In the genomic region with DNA sequence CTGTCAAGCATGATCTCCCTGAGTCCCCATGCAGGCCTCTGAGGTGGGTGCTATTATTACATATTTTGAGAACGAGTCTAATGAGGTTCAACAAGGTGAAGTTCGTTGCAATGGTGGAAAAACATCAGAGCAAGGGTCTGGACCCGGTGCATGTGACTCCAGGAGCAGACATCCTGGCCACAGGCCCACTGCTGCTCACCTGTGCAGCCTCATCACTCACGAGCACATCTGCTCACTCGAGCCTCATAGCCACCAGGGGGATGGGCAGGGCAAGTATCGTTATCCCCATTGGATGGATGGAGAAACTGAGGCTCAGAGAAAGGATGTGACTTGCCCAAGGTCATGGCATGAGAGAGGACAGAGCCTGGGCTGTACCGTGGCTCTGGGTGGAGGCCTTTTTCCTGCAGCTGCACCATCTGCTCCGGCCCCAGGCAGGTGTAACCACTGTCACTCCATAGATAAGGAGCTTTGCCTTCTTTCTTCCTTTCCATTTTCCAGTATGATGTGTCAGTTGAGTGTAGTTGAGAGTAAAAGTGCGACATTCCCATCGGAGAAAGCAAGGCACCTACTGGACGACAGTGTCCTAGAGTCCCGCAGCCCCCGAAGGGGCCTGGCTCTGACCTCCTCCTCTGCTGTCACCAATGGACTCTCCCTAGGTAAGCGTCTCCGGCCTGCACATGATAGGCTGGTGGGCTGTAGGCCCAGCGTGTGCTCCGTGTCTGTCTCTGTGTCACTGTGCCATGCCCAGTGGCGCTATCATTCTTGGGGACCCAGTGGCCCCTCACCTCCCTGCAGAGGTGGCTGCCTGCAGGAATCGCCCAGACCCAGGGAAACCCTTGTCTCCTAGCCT, we compare ENCODE assay signal across 19 cellular contexts.
DNase-seq lines count a peak whose midpoint lies in the region; ATAC-seq, FAIRE-seq and TF ChIP-seq lines count a peak whose summit lies in the region.
"Had no signal": no experiment of that assay in that cellular context is flagged by ENCODE, and none has a peak within 500 bp of the region (broad histone marks: within the 10 kb centered on the region; RNA-seq: fewer than 3 reads in every experiment).

No MANE protein-coding gene starts in this region.

- H3K36me3 Mint-ChIP-seq in H9 (ENCODE audit: insufficient read depth in 1 of 3, low read depth in 3 of 3), result peaks cover 0 to 2% (median 2%) of the 10 kb centered on the region in 3 experiments; a peak in 1 of 7 replicates

- H2BK12ac ChIP-seq in H9 (ENCODE audit: insufficient read length, low read depth, low read length), result no peak overlapping the region
- no peak overlapping the region for H2BK12ac ChIP-seq in H1 (ENCODE audit: low read depth, low read length)
- no peak overlapping the region for H2BK12ac ChIP-seq in neuronal stem cell (ENCODE audit: low read length)

- TF ChIP-seq EP300 in A549 (IDR thresholded peaks at IDR 0.05) (no peak), H1 (IDR thresholded peaks at IDR 0.05; ENCODE audit: borderline replicate concordance in 1 of 2, low read depth in 2 of 2, low read length in 2 of 2) (no peak)

- CTCF ChIA-PET in A549 (lab: Yijun Ruan, JAX) (interaction anchor here (1.0 to 24.1 kb wide), 10 partner anchors 8 to 255 kb away, joined by 3 to 381 read pairs (median 5); no protein-coding TSS in a partner anchor), H1 (lab: Charles Lee; ENCODE audit: partially characterized antibody) (interaction anchor here (0.7 to 11.2 kb wide), 18 partner anchors 9 to 256 kb away, joined by 3 to 168 read pairs (median 4); no protein-coding TSS in a partner anchor)

- H3K9ac ChIP-seq in H9 (ENCODE audit: extremely low read depth, insufficient read length, low read length) (no peak overlapping the region), H1 (replicated peaks in 1 of 4; ENCODE audit: extremely low read depth in 1 of 4, low read depth in 3 of 4, low read length in 3 of 4) (no peak overlapping the region), neuronal stem cell (ENCODE audit: low read depth, low read length, poor library complexity) (peak overlapping the region; percentile 25)
- H3K9ac ChIP-seq: BLaER1, GM23248 had no signal

- no peaks in the 10 kb centered on the region for H4K20me1 ChIP-seq in H9 (ENCODE audit: control insufficient read depth, insufficient read depth, insufficient read length)
- H4K20me1 ChIP-seq in H1 (replicated peaks in 1 of 2; ENCODE audit: control insufficient read depth in 1 of 2, insufficient read depth in 2 of 2, low read length in 2 of 2), result peaks cover 0 to 4% of the 10 kb centered on the region in 2 experiments

- H2BK120ac ChIP-seq in H9 (ENCODE audit: low read depth, low read length, poor library complexity, severe bottlenecking) (no peak overlapping the region), H1 (replicated peaks; ENCODE audit: low read depth, low read length) (no peak overlapping the region), neuronal stem cell (ENCODE audit: low read depth, low read length) (no peak overlapping the region)

- H3K9me3 Mint-ChIP-seq in H9, result no peaks in the 10 kb centered on the region
- H3K9me3 Mint-ChIP-seq: CD4-positive, alpha-beta T cell had no signal

- H3K4ac ChIP-seq in H9 (ENCODE audit: low read depth, low read length) (no peak overlapping the region), H1 (replicated peaks; ENCODE audit: insufficient read length, low read depth, low read length) (no peak overlapping the region), neuronal stem cell (ENCODE audit: low read length) (no peak overlapping the region)

- H3K9me3 ChIP-seq in A549 (no peaks in the 10 kb centered on the region), H9 (ENCODE audit: control insufficient read depth, low read depth, low read length) (no peaks in the 10 kb centered on the region), H1 (ENCODE audit: insufficient read depth in 2 of 2, low read depth in 1 of 2, low read length in 1 of 2) (no peaks in the 10 kb centered on the region), neuronal stem cell (replicated peaks in 1 of 2; ENCODE audit: control insufficient read depth in 2 of 2, insufficient read depth in 1 of 2, low read depth in 1 of 2, low read length in 2 of 2) (no peaks in the 10 kb centered on the region)
- H3K9me3 ChIP-seq: BLaER1, MG63 had no signal

- H3K79me2 ChIP-seq in H9 (ENCODE audit: insufficient read depth, low read length) (no peaks in the 10 kb centered on the region), H1 (ENCODE audit: control insufficient read depth in 1 of 2, insufficient read depth in 2 of 2, low read length in 2 of 2) (no peaks in the 10 kb centered on the region)

- no peak for TF ChIP-seq POLR2A in A549 (IDR thresholded peaks at IDR 0.05; ENCODE audit: low read length)
- TF ChIP-seq POLR2A in H1 (IDR thresholded peaks at IDR 0.05; ENCODE audit: control extremely low read depth in 1 of 2, low read depth in 2 of 2, low read length in 2 of 2), result no peak

- POLR2A ChIA-PET in A549 (lab: Yijun Ruan, JAX), result no interaction called here
- POLR2A ChIA-PET in H1 (lab: Charles Lee; ENCODE audit: partially characterized antibody), result interaction anchor here (1.0 kb wide), 1 partner anchor 35 kb away, joined by 3 read pairs; no protein-coding TSS in a partner anchor

- WGBS in A549 (ENCODE audit: missing lambda C conversion rate), result 86% methylated on average over 18 of the region's 19 CpGs
- WGBS in H9 (ENCODE audit: extremely low coverage, insufficient read length, low lambda C conversion rate), result no CpG with 5 or more reads among the region's 19 CpGs
- WGBS in H1 (ENCODE audit: extremely low coverage in 1 of 2, insufficient coverage in 1 of 2, insufficient read length in 1 of 2, insufficient replicate concordance in 2 of 2, low coverage in 1 of 2, low lambda C conversion rate in 2 of 2, missing lambda C conversion rate in 1 of 2), 2 experiments, result 90% methylated on average over 18 of the region's 19 CpGs; no CpG with 5 or more reads in 1 of the 2 experiments
- WGBS in neuronal stem cell (ENCODE audit: extremely low coverage in 2 of 2, insufficient read length in 2 of 2, insufficient replicate concordance in 1 of 2), 2 donors, result no CpG with 5 or more reads among the region's 19 CpGs

- H2BK5ac ChIP-seq in H9 (ENCODE audit: insufficient read length, low read length), result no peak overlapping the region
- no peak overlapping the region for H2BK5ac ChIP-seq in H1 (ENCODE audit: low read depth, low read length)
- peak overlapping the region; percentile 22 for H2BK5ac ChIP-seq in neuronal stem cell (ENCODE audit: low read length)

- H4K91ac ChIP-seq in H9 (ENCODE audit: insufficient read length, low read depth, low read length) (no peak overlapping the region), H1 (replicated peaks; ENCODE audit: insufficient read length, low read length) (no peak overlapping the region), neuronal stem cell (ENCODE audit: low read depth, low read length, poor library complexity) (no peak overlapping the region)

- no peaks in the 10 kb centered on the region for H3K27me3 Mint-ChIP-seq in H9 (ENCODE audit: low read depth)

- H3K18ac ChIP-seq in H9 (ENCODE audit: insufficient read length, low read depth, low read length), result no peak overlapping the region
- no peak overlapping the region for H3K18ac ChIP-seq in H1 (ENCODE audit: extremely low read depth, low read length)
- H3K18ac ChIP-seq in neuronal stem cell (ENCODE audit: low read length), result peak overlapping the region; percentile 32

- H3K4me1 ChIP-seq in A549 (peaks cover 17% of the 10 kb centered on the region), H9 (ENCODE audit: insufficient read depth, low read length) (no peaks in the 10 kb centered on the region), H1 (replicated peaks in 1 of 4; ENCODE audit: control insufficient read depth in 3 of 4, insufficient read depth in 4 of 4, low read length in 3 of 4) (peaks cover 0 to 4% (median under 1%) of the 10 kb centered on the region in 4 experiments; a peak in 4 of 7 replicates), neuronal stem cell (ENCODE audit: control insufficient read depth in 2 of 2, insufficient read depth in 1 of 2, low read depth in 1 of 2, low read length in 2 of 2) (peaks cover 0 to 4% of the 10 kb centered on the region in 2 donors)

- H3K23ac ChIP-seq in H9 (ENCODE audit: insufficient read length, low read depth, low read length), result no peak overlapping the region
- no peak overlapping the region for H3K23ac ChIP-seq in H1 (ENCODE audit: insufficient read length)
- H3K23ac ChIP-seq in neuronal stem cell (ENCODE audit: low read depth, low read length, poor library complexity), result peak overlapping the region; percentile 77

- H3K14ac ChIP-seq in H9 (ENCODE audit: insufficient read depth, low read length) (no peak overlapping the region), H1 (ENCODE audit: insufficient read length) (no peak overlapping the region), neuronal stem cell (ENCODE audit: low read length) (no peak overlapping the region)

- H3K27ac ChIP-seq in A549 (peak overlapping the region; percentile 16 to 56; a peak in 3 of 6 replicates), H9 (ENCODE audit: insufficient read length, low read depth, low read length) (no peak overlapping the region), H1 (ENCODE audit: low read depth, low read length) (no peak overlapping the region), neuronal stem cell (replicated peaks; ENCODE audit: low read length) (no peak overlapping the region)
- H3K27ac ChIP-seq: BLaER1, GM23248 had no signal

- H2BK20ac ChIP-seq in H9 (ENCODE audit: low read depth, low read length, poor library complexity, severe bottlenecking), result no peak overlapping the region
- H2BK20ac ChIP-seq in H1 (ENCODE audit: low read length), result no peak overlapping the region

- H3K27me3 ChIP-seq in H9 (ENCODE audit: insufficient read depth, low read length) (no peaks in the 10 kb centered on the region), H1 (replicated peaks in 1 of 4; ENCODE audit: control insufficient read depth in 3 of 4, extremely low read depth in 1 of 4, insufficient read depth in 3 of 4, low read length in 3 of 4) (no peaks in the 10 kb centered on the region), neuronal stem cell (ENCODE audit: control insufficient read depth in 3 of 3, insufficient read depth in 3 of 3, low read depth in 1 of 3, low read length in 3 of 3) (no peaks in the 10 kb centered on the region)
- H3K27me3 ChIP-seq: BLaER1, MG63 had no signal

- TF ChIP-seq RAD21 in A549 (conservative IDR thresholded peaks at IDR 0.05 in 1 of 2, IDR thresholded peaks at IDR 0.05 in 1 of 2) (no peak), H1 (IDR thresholded peaks at IDR 0.05 in 1 of 2, conservative IDR thresholded peaks at IDR 0.05 in 1 of 2; ENCODE audit: low read depth in 2 of 2, low read length in 2 of 2) (no peak)

- H3K4me1 Mint-ChIP-seq in H9, result peaks cover 2 to 9% of the 10 kb centered on the region in 2 experiments; a peak in 3 of 4 replicates

- H3K23me2 ChIP-seq in H9 (ENCODE audit: insufficient read length, low read depth, low read length, poor library complexity, severe bottlenecking), result peaks cover 2% of the 10 kb centered on the region
- H3K23me2 ChIP-seq in H1 (ENCODE audit: low read depth, low read length), result no peaks in the 10 kb centered on the region

- H3K4me2 ChIP-seq in A549 (0 out of 3 replicates have a peak overlapping the region, but pooled peaks have one; percentile 20), H9 (ENCODE audit: insufficient read depth, insufficient read length, low read length) (no peak overlapping the region), H1 (ENCODE audit: insufficient read depth in 1 of 2, low read depth in 2 of 2, low read length in 2 of 2) (no peak overlapping the region), neuronal stem cell (ENCODE audit: insufficient read depth, low read length, poor library complexity, severe bottlenecking) (no peak overlapping the region)
- H3K4me2 ChIP-seq: BLaER1 had no signal

- no peak overlapping the region for H3T11ph ChIP-seq in H9 (ENCODE audit: low read length)

- H4K5ac ChIP-seq in H9 (ENCODE audit: insufficient read length, low read depth, low read length), result no peak overlapping the region
- H4K5ac ChIP-seq in H1 (ENCODE audit: insufficient read length, low read depth, low read length), result no peak overlapping the region

- H3K27ac Mint-ChIP-seq in H9, result peak overlapping the region in 2 of 3 experiments; percentile 10 to 73; a peak in 2 of 7 replicates
- H3K27ac Mint-ChIP-seq: CD4-positive, alpha-beta T cell had no signal

- H3K79me1 ChIP-seq in H9 (ENCODE audit: insufficient read depth, low read depth, low read length, poor library complexity, severe bottlenecking) (no peaks in the 10 kb centered on the region), H1 (ENCODE audit: low read depth, low read length) (no peaks in the 10 kb centered on the region), neuronal stem cell (ENCODE audit: low read depth, low read length) (no peaks in the 10 kb centered on the region)

- no peak overlapping the region for H3K4me3 Mint-ChIP-seq in H9
- H3K4me3 Mint-ChIP-seq: CD4-positive, alpha-beta T cell had no signal

- no peak overlapping the region for H2BK15ac ChIP-seq in H9 (ENCODE audit: low read depth, low read length)
- no peak overlapping the region for H2BK15ac ChIP-seq in H1 (ENCODE audit: low read length)
- no peak overlapping the region for H2BK15ac ChIP-seq in neuronal stem cell (ENCODE audit: low read length)

- H2AFZ ChIP-seq in H9 (ENCODE audit: low read length) (no peak overlapping the region), H1 (ENCODE audit: low read length) (no peak overlapping the region), neuronal stem cell (ENCODE audit: low read length) (no peak overlapping the region)
- H2AFZ ChIP-seq: GM23248 had no signal

- ATAC-seq in A549, result no peak
- ATAC-seq in GM21390 (IDR thresholded peaks at IDR 0.05; ENCODE audit: unreplicated experiment), result no peak
- ATAC-seq: GM12878, SK-N-SH treated with all-trans-retinoic acid at 6 μM for 48 hours had no signal

- no peak overlapping the region for H2AK5ac ChIP-seq in H9 (ENCODE audit: insufficient read length, low read length)
- H2AK5ac ChIP-seq in H1 (ENCODE audit: low read depth, low read length), result no peak overlapping the region
- no peak overlapping the region for H2AK5ac ChIP-seq in neuronal stem cell (ENCODE audit: low read depth, low read length)

- H4K8ac ChIP-seq in H9 (replicated peaks; ENCODE audit: insufficient read length, low read depth, low read length) (no peak overlapping the region), H1 (ENCODE audit: extremely low read depth, insufficient read depth, low read length) (peak overlapping the region; percentile 26; the same call in 1 of the 2 replicates), neuronal stem cell (ENCODE audit: low read depth, low read length) (no peak overlapping the region)

- FAIRE-seq in A549 (lab: Jason Lieb, UNC) (no peak), H1 (lab: Jason Lieb, UNC) (no peak)
- FAIRE-seq: GM12878 had no signal

- TF ChIP-seq CTCF in A549 (IDR thresholded peaks at IDR 0.05), result no peak
- no peak for TF ChIP-seq CTCF in H9 (conservative IDR thresholded peaks at IDR 0.05)
- TF ChIP-seq CTCF in H1 (IDR thresholded peaks at IDR 0.05; ENCODE audit: control extremely low read depth in 1 of 3, insufficient read depth in 1 of 3, low read depth in 1 of 3, low read length in 3 of 3), result no peak

- H3K4me3 ChIP-seq in A549 (no peak overlapping the region), H1 (ENCODE audit: extremely low read depth in 1 of 4, insufficient read depth in 2 of 4, low read depth in 3 of 4, low read length in 4 of 4) (no peak overlapping the region), neuronal stem cell (ENCODE audit: low read length in 2 of 2) (no peak overlapping the region)
- H3K4me3 ChIP-seq: BLaER1, GM12878, GM23248, MG63 had no signal

- no peak overlapping the region for H3K56ac ChIP-seq in H9 (ENCODE audit: insufficient read length, low read depth, low read length)
- H3K56ac ChIP-seq in H1 (replicated peaks; ENCODE audit: insufficient read length, low read depth, low read length), result no peak overlapping the region

- no peaks in the 10 kb centered on the region for H3K36me3 ChIP-seq in H1 (ENCODE audit: control insufficient read depth in 2 of 4, insufficient read depth in 4 of 4, low read length in 3 of 4)
- no peaks in the 10 kb centered on the region for H3K36me3 ChIP-seq in neuronal stem cell (replicated peaks in 1 of 2; ENCODE audit: control insufficient read depth in 2 of 2, insufficient read depth in 2 of 2, low read length in 2 of 2)
- H3K36me3 ChIP-seq: BLaER1, MG63 had no signal

- DNase-seq in A549 (ENCODE audit: low read depth in 1 of 2, low spot score in 1 of 2), result no peak
- DNase-seq in H9, result no peak
- no peak for DNase-seq in H1 (ENCODE audit: low read depth in 1 of 2, low spot score in 2 of 2)
- no peak for DNase-seq in neuronal stem cell (ENCODE audit: low spot score)
- DNase-seq in NCI-H226, result no peak
- no peak for DNase-seq in NCI-H128 (lab: John Stamatoyannopoulos, UW; ENCODE audit: unreplicated experiment)
- DNase-seq: CD4-positive, alpha-beta T cell; COR-L47; DND-41; NCI-H1417 treated with DMSO at 0.1 percent for 48 hours; NCI-H187 treated with DMSO at 0.1 percent for 48 hours; NCI-H2107; NCI-H69 had no signal

Comparison
In these comparisons a context has a peak if more than half of its experiments do, and no peak if none do; other contexts are left out.
1. H3K27ac ChIP-seq: peak in A549 (2 of 2); none in H9 (single experiment), H1 (single experiment) and neuronal stem cell (single experiment).